In the genomic region with DNA sequence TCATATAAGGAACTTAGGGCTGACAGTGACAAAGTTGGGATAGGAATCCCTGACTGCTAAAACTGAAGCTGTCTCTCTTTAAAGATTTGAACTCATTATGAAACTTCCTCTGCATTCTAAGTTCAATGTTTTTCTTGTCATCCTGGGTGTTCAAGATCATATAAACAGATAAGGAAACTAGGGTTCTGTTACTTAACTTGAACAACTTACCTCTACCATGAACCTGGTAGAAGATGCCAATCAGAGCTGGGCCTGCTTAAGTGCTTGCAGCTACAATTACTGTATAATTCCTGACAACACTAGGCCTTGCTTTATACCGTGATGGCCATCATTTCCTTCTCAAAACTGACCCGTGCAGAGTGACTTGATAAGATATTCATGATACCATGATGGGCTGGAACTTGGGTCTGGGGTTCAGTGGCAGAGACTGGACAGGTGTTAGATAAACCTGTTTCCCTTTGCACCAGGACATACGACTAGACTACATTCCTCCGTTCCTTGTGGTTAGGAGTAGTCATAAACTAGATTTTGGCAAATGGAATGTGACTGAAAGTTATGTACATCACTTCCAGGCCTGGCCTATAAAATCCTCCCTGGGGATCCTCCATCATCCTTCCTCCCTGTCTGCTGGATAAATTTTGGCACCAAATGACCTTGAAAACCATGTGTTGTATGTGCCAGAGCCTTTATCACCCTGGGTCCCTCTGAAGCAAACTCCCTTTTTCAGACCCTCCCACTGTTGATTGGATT, we compare ENCODE assay signal across 24 cellular contexts.
DNase-seq lines count a peak whose midpoint lies in the region; ATAC-seq and TF ChIP-seq lines count a peak whose summit lies in the region.
"Had no signal": no experiment of that assay in that cellular context is flagged by ENCODE, and none has a peak within 500 bp of the region (broad histone marks: within the 10 kb centered on the region; RNA-seq: fewer than 3 reads in every experiment).

No MANE protein-coding gene starts in this region.

- peaks cover 2% of the 10 kb centered on the region; the same call in 2 of the 3 replicates for H3K36me3 Mint-ChIP-seq in GM23338 (ENCODE audit: low read depth)
- H3K36me3 Mint-ChIP-seq: activated CD8-positive, alpha-beta memory T cell treated with anti-CD3 and anti-CD28 coated beads, Interleukin-2, amount 10 ng/mL, durations not matched to agents 7 days and 5 days; activated naive CD8-positive, alpha-beta T cell treated with anti-CD3 and anti-CD28 coated beads, Interleukin-2, amount 10 ng/mL, durations not matched to agents 7 days and 5 days; brain; CD8-positive, alpha-beta memory T cell; T-cell had no signal

- H3K27me3 ChIP-seq in mammary epithelial cell (ENCODE audit: insufficient read depth, low read length) (no peaks in the 10 kb centered on the region), brain microvascular endothelial cell (replicated peaks) (no peaks in the 10 kb centered on the region), GM23338 (ENCODE audit: insufficient read depth) (no peaks in the 10 kb centered on the region)
- H3K27me3 ChIP-seq: spleen, tibial nerve had no signal

- H2AFZ ChIP-seq in mammary epithelial cell (ENCODE audit: low read depth, low read length) (peak overlapping the region; percentile 23), GM23338 (no peak overlapping the region; the same call in 1 of the 2 replicates)

- dilution Hi-C loops in mammary epithelial cell (cut with HindIII; ENCODE audit: low sequenced_read_pairs), result no loop called here

- CTCF ChIA-PET in HEK293 (lab: Yijun Ruan, JAX) (interaction anchor here (0.5 to 0.6 kb wide), 2 partner anchors 96 to 286 kb away, joined by 3 read pairs; no protein-coding TSS in a partner anchor), mammary epithelial cell (lab: Charles Lee; ENCODE audit: low non-redundant PET) (no interaction called here)

- no peak overlapping the region for H3K27ac Mint-ChIP-seq in GM23338
- H3K27ac Mint-ChIP-seq: activated CD8-positive, alpha-beta memory T cell treated with anti-CD3 and anti-CD28 coated beads, Interleukin-2, amount 10 ng/mL, durations not matched to agents 7 days and 5 days; activated naive CD8-positive, alpha-beta T cell treated with anti-CD3 and anti-CD28 coated beads, Interleukin-2, amount 10 ng/mL, durations not matched to agents 7 days and 5 days; activated T-helper 2 cell treated with anti-CD3 and anti-CD28 coated beads, Interferon-gamma antibody, Interleukin-2, Interleukin-4, amounts not matched to agents 10 μg/mL and 5 μg/mL and 100 μg/mL, durations not matched to agents 14 hours and 24 hours and 36 hours; CD8-positive, alpha-beta memory T cell; stimulated activated naive CD8-positive, alpha-beta T cell treated with anti-CD3 and anti-CD28 coated beads, Interleukin-15, amount 100 ng/mL, for 72 hours; T-cell had no signal

- peaks cover 2% of the 10 kb centered on the region; the same call in 1 of the 3 replicates for H3K9me3 Mint-ChIP-seq in GM23338
- H3K9me3 Mint-ChIP-seq: activated naive CD8-positive, alpha-beta T cell treated with anti-CD3 and anti-CD28 coated beads, Interleukin-2, amount 10 ng/mL, durations not matched to agents 7 days and 5 days; activated T-helper 2 cell treated with anti-CD3 and anti-CD28 coated beads, Interferon-gamma antibody, Interleukin-2, Interleukin-4, amounts not matched to agents 10 μg/mL and 5 μg/mL and 100 μg/mL, durations not matched to agents 14 hours and 24 hours and 36 hours; stimulated activated naive CD8-positive, alpha-beta T cell treated with anti-CD3 and anti-CD28 coated beads, Interleukin-15, amount 100 ng/mL, for 72 hours; T-cell had no signal

- TF ChIP-seq CTCF in HEK293 (tag by site-specific recombination; IDR thresholded peaks at IDR 0.05) (no peak), mammary epithelial cell (conservative IDR thresholded peaks at IDR 0.05 in 1 of 2, IDR thresholded peaks at IDR 0.05 in 1 of 2; ENCODE audit: extremely low read depth in 1 of 2, insufficient read depth in 1 of 2, low read depth in 1 of 2, low read length in 2 of 2) (no peak), brain microvascular endothelial cell (IDR thresholded peaks at IDR 0.05; ENCODE audit: low read depth, low read length, missing control alignments) (no peak), GM23338 (conservative IDR thresholded peaks at IDR 0.05; ENCODE audit: low read depth in 2 of 2) (no peak)

- H3K4me1 ChIP-seq in HEK293 (ENCODE audit: control insufficient read depth, insufficient read depth, low read length), result no peaks in the 10 kb centered on the region
- H3K4me1 ChIP-seq in mammary epithelial cell (ENCODE audit: insufficient read depth, low read length), result peaks cover 46% of the 10 kb centered on the region
- H3K4me1 ChIP-seq in GM23338 (ENCODE audit: insufficient read depth), result peaks cover 25% of the 10 kb centered on the region

- H3K27me3 Mint-ChIP-seq in GM23338 (ENCODE audit: insufficient read depth, low read depth, poor library complexity), result peaks cover 7% of the 10 kb centered on the region
- H3K27me3 Mint-ChIP-seq: activated CD8-positive, alpha-beta memory T cell treated with anti-CD3 and anti-CD28 coated beads, Interleukin-2, amount 10 ng/mL, durations not matched to agents 7 days and 5 days; activated naive CD8-positive, alpha-beta T cell treated with anti-CD3 and anti-CD28 coated beads, Interleukin-2, amount 10 ng/mL, durations not matched to agents 7 days and 5 days; brain; CD8-positive, alpha-beta memory T cell; stimulated activated naive CD8-positive, alpha-beta T cell treated with anti-CD3 and anti-CD28 coated beads, Interleukin-15, amount 100 ng/mL, for 72 hours; T-cell had no signal

- H3K4me3 Mint-ChIP-seq in GM23338, result no peak overlapping the region
- H3K4me3 Mint-ChIP-seq: activated CD8-positive, alpha-beta memory T cell treated with anti-CD3 and anti-CD28 coated beads, Interleukin-2, amount 10 ng/mL, durations not matched to agents 7 days and 5 days; activated naive CD8-positive, alpha-beta T cell treated with anti-CD3 and anti-CD28 coated beads, Interleukin-2, amount 10 ng/mL, durations not matched to agents 7 days and 5 days; brain; CD8-positive, alpha-beta memory T cell; stimulated activated naive CD8-positive, alpha-beta T cell treated with anti-CD3 and anti-CD28 coated beads, Interleukin-15, amount 100 ng/mL, for 72 hours; T-cell had no signal

- H3K4me3 ChIP-seq in HEK293 (ENCODE audit: low read depth, low read length) (no peak overlapping the region), mammary epithelial cell (replicated peaks in 1 of 3; ENCODE audit: insufficient read depth in 1 of 3, low read depth in 2 of 3, low read length in 3 of 3) (no peak overlapping the region), brain microvascular endothelial cell (ENCODE audit: low read depth, low read length) (no peak overlapping the region), GM23338 (no peak overlapping the region)
- H3K4me3 ChIP-seq: spleen, tibial nerve had no signal

- H3K9me3 ChIP-seq in HEK293 (ENCODE audit: control insufficient read depth, insufficient read depth, low read depth, low read length), result no peaks in the 10 kb centered on the region
- no peaks in the 10 kb centered on the region for H3K9me3 ChIP-seq in mammary epithelial cell (replicated peaks; ENCODE audit: insufficient read depth, low read length)
- H3K9me3 ChIP-seq: spleen, tibial nerve had no signal

- no peak overlapping the region for H3K27ac ChIP-seq in HEK293 (ENCODE audit: extremely low read depth, low read depth, low read length)
- H3K27ac ChIP-seq in mammary epithelial cell (ENCODE audit: insufficient read depth, low read depth, low read length), result no peak overlapping the region
- H3K27ac ChIP-seq in brain microvascular endothelial cell, result no peak overlapping the region
- no peak overlapping the region for H3K27ac ChIP-seq in GM23338 (ENCODE audit: low read depth)
- H3K27ac ChIP-seq: spleen, tibial nerve had no signal

- in situ Hi-C loops in mammary epithelial cell (cut with MboI; ENCODE audit: low sequenced_read_pairs in 2 of 2) (no loop called here), brain microvascular endothelial cell (cut with HindIII; ENCODE audit: low pct_ligation_motif_present, low sequenced_read_pairs) (no loop called here)

- H3K9me2 ChIP-seq in GM23338 (ENCODE audit: insufficient read depth), result peaks cover 12% of the 10 kb centered on the region; the same call in 1 of the 2 replicates

- peaks cover 33% of the 10 kb centered on the region for H3K4me1 Mint-ChIP-seq in GM23338
- H3K4me1 Mint-ChIP-seq: activated CD8-positive, alpha-beta memory T cell treated with anti-CD3 and anti-CD28 coated beads, Interleukin-2, amount 10 ng/mL, durations not matched to agents 7 days and 5 days; activated naive CD8-positive, alpha-beta T cell treated with anti-CD3 and anti-CD28 coated beads, Interleukin-2, amount 10 ng/mL, durations not matched to agents 7 days and 5 days; CD8-positive, alpha-beta memory T cell; stimulated activated naive CD8-positive, alpha-beta T cell treated with anti-CD3 and anti-CD28 coated beads, Interleukin-15, amount 100 ng/mL, for 72 hours; T-cell had no signal

- WGBS in mammary epithelial cell (ENCODE audit: low coverage, missing lambda C conversion rate), result 67% methylated on average over 4 of the region's 4 CpGs

- H3K79me2 ChIP-seq in mammary epithelial cell (ENCODE audit: insufficient read depth, low read length) (no peaks in the 10 kb centered on the region), GM23338 (replicated peaks; ENCODE audit: insufficient read depth) (no peaks in the 10 kb centered on the region)

- POLR2A ChIA-PET in HEK293 (lab: Yijun Ruan, JAX), result no interaction called here

- H3K9ac ChIP-seq in mammary epithelial cell (ENCODE audit: insufficient read depth, low read length), result no peak overlapping the region

- H4K20me1 ChIP-seq in mammary epithelial cell (ENCODE audit: insufficient read depth, low read length) (no peaks in the 10 kb centered on the region), GM23338 (replicated peaks; ENCODE audit: insufficient read depth) (no peaks in the 10 kb centered on the region)

- peak; percentile 38 for DNase-seq in GM04503 (ENCODE audit: low read depth)
- DNase-seq in mammary epithelial cell, result no peak
- peak; percentile 13 for DNase-seq in non-pigmented ciliary epithelial cell (ENCODE audit: low read depth)
- no peak for DNase-seq in Kasumi-1 (lab: John Stamatoyannopoulos, UW)
- DNase-seq in brain microvascular endothelial cell, result no peak
- no peak for DNase-seq in GM23338 (ENCODE audit: low spot score)
- DNase-seq: activated CD8-positive, alpha-beta memory T cell treated with anti-CD3 and anti-CD28 coated beads, Interleukin-2, amount 10 ng/mL, durations not matched to agents 7 days and 5 days; activated naive CD8-positive, alpha-beta T cell treated with anti-CD3 and anti-CD28 coated beads, Interleukin-2, amount 10 ng/mL, durations not matched to agents 7 days and 5 days; AML-193; CD8-positive, alpha-beta memory T cell; DND-41; GOT3; NCI-H1417 treated with DMSO at 0.1 percent for 48 hours; NCI-H524 treated with DMSO at 0.1 percent for 48 hours; SHP77 treated with DMSO at 0.1 percent for 48 hours; spleen; stimulated activated CD4-positive, alpha-beta T cell treated with anti-CD3 and anti-CD28 coated beads, Interleukin-4, amount 100 ng/mL, for 4 hours; stimulated activated naive CD8-positive, alpha-beta T cell treated with anti-CD3 and anti-CD28 coated beads, Interleukin-15, amount 100 ng/mL, for 72 hours; T-cell had no signal

- BruUV-seq in mammary epithelial cell (replicated peaks; lab: Mats Ljungman, UMichigan), result no TSS peak

- ATAC-seq in HG02981 (IDR thresholded peaks at IDR 0.05; ENCODE audit: unreplicated experiment), result no peak
- no peak for ATAC-seq in GM23338
- ATAC-seq: activated CD8-positive, alpha-beta memory T cell treated with anti-CD3 and anti-CD28 coated beads, Interleukin-2, amount 10 ng/mL, durations not matched to agents 7 days and 5 days; stimulated activated naive CD8-positive, alpha-beta T cell treated with anti-CD3 and anti-CD28 coated beads, Interleukin-15, amount 100 ng/mL, for 72 hours; T-cell had no signal

- intact Hi-C loops in mammary epithelial cell (cut with micrococcal nuclease), result no loop called here

- H3F3A ChIP-seq in GM23338 (replicated peaks; ENCODE audit: low read depth), result peaks cover 5% of the 10 kb centered on the region; the same call in 1 of the 2 replicates

- no peaks in the 10 kb centered on the region for H3K36me3 ChIP-seq in HEK293 (ENCODE audit: control insufficient read depth in 2 of 2, insufficient read depth in 1 of 2, low read length in 2 of 2)
- no peaks in the 10 kb centered on the region for H3K36me3 ChIP-seq in mammary epithelial cell (ENCODE audit: insufficient read depth, low read length)
- H3K36me3 ChIP-seq in brain microvascular endothelial cell (replicated peaks), result no peaks in the 10 kb centered on the region
- H3K36me3 ChIP-seq in GM23338 (ENCODE audit: insufficient read depth), result no peaks in the 10 kb centered on the region
- H3K36me3 ChIP-seq: spleen, tibial nerve had no signal

- no peak overlapping the region for H3K4me2 ChIP-seq in mammary epithelial cell (ENCODE audit: insufficient read depth, low read depth, low read length)
- no peak overlapping the region for H3K4me2 ChIP-seq in GM23338

Comparison
In these comparisons a context has a peak if more than half of its experiments do, and no peak if none do; other contexts are left out.
1. DNase-seq: peak in GM04503 (single experiment) and non-pigmented ciliary epithelial cell (single experiment); none in mammary epithelial cell (single experiment), Kasumi-1 (0 of 2), brain microvascular endothelial cell (single experiment) and GM23338 (single experiment).